19 cellular contexts compared by ENCODE assay signal in the genomic region with DNA sequence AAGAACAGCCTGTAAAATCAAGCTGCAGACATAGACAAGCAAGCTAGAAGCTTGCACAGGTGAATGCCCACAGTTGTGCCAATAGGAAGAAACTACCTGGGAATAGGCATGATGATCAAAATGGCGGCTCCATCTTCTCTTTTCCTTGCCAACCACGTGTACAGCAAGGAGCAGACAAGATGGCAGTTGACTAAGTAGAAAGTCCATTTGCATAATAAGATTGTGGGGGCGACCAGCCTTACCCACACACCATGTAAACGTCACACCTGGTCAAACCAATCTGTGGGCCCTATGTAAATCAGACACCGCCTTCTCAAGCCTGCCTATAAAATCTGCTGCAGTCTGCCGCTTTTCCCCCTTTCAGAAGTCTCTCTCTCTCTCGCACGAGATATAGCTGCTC. TPM values are rescaled to one million over a fixed set of nuclear protein-coding genes. Genes with fewer than 3 reads are reported as not detected.
DNase-seq lines count a peak whose midpoint lies in the region; ATAC-seq lines count a peak whose summit lies in the region.
"Had no signal": no experiment of that assay in that cellular context is flagged by ENCODE, and none has a peak within 500 bp of the region (broad histone marks: within the 10 kb centered on the region; RNA-seq: fewer than 3 reads in every experiment).

No MANE protein-coding gene starts in this region.

- H3K27me3 ChIP-seq in SJCRH30, result no peaks in the 10 kb centered on the region
- no peaks in the 10 kb centered on the region for H3K27me3 ChIP-seq in mesendoderm (ENCODE audit: insufficient read depth, low read length, poor library complexity)

- H3K79me1 ChIP-seq in mesendoderm (ENCODE audit: low read length), result no peaks in the 10 kb centered on the region

- no peak overlapping the region for H2BK15ac ChIP-seq in mesendoderm (replicated peaks; ENCODE audit: low read depth)

- H4K8ac ChIP-seq in mesendoderm (ENCODE audit: low read depth, low read length), result no peak overlapping the region

- H3K18ac ChIP-seq in mesendoderm (ENCODE audit: low read length), result no peak overlapping the region

- H3K9me3 ChIP-seq in SJCRH30 (replicated peaks), result no peaks in the 10 kb centered on the region

- H2BK120ac ChIP-seq in mesendoderm (ENCODE audit: low read depth, low read length), result no peak overlapping the region

- H3K4me3 ChIP-seq in SJCRH30 (no peak overlapping the region), mesendoderm (ENCODE audit: low read length) (no peak overlapping the region)

- no peak overlapping the region for H3K27ac ChIP-seq in SJCRH30
- no peak overlapping the region for H3K27ac ChIP-seq in mesendoderm (ENCODE audit: low read depth, low read length)

- no peak overlapping the region for H2BK5ac ChIP-seq in mesendoderm (ENCODE audit: low read length)

- H3K4me1 ChIP-seq in SJCRH30, result no peaks in the 10 kb centered on the region
- no peaks in the 10 kb centered on the region for H3K4me1 ChIP-seq in mesendoderm (ENCODE audit: control insufficient read depth, low read depth, low read length)

- DNase-seq in NCI-H2171 treated with DMSO at 0.1 percent for 48 hours (lab: John Stamatoyannopoulos, UW) (peak; percentile 6), NCI-H2171 (lab: John Stamatoyannopoulos, UW) (no peak), NAMALWA (ENCODE audit: low spot score) (peak; percentile 11), SJCRH30 (peak; percentile 10 to 21), mesendoderm (no peak), SHP77 (lab: John Stamatoyannopoulos, UW) (no peak)
- DNase-seq in activated CD4-positive, alpha-beta T cell treated with anti-CD3 and anti-CD28 coated beads for 4 hours, result no peak
- DNase-seq: 8988T; CD4-positive, alpha-beta memory T cell; Karpas-422; NCI-H1105; NCI-H2081; NCI-H524; SIG-M5 had no signal

- WGBS in mesendoderm (ENCODE audit: extremely low coverage, insufficient coverage, low lambda C conversion rate), result no CpG with 5 or more reads among the region's 8 CpGs

- H3K23ac ChIP-seq in mesendoderm (ENCODE audit: low read length), result no peak overlapping the region

- no peak overlapping the region for H3K4me2 ChIP-seq in mesendoderm (ENCODE audit: low read length)

- H3K36me3 ChIP-seq in SJCRH30 (no peaks in the 10 kb centered on the region), mesendoderm (ENCODE audit: control insufficient read depth, insufficient read depth, low read length) (no peaks in the 10 kb centered on the region)

- no peaks in the 10 kb centered on the region for H3K79me2 ChIP-seq in mesendoderm (ENCODE audit: control insufficient read depth, insufficient read depth, low read length)

- H3K56ac ChIP-seq in mesendoderm (ENCODE audit: low read length), result no peak overlapping the region

- no peak overlapping the region for H2AK5ac ChIP-seq in mesendoderm (ENCODE audit: low read length)

- H3K4ac ChIP-seq in mesendoderm (ENCODE audit: low read depth, low read length), result no peak overlapping the region

- H3K9ac ChIP-seq in mesendoderm (ENCODE audit: low read length), result no peak overlapping the region

- ATAC-seq in HG02610 (IDR thresholded peaks at IDR 0.05; ENCODE audit: unreplicated experiment), result no peak
- ATAC-seq: HepG2 had no signal

- H4K5ac ChIP-seq in mesendoderm (ENCODE audit: low read length), result no peak overlapping the region

RNA-seq across cellular contexts. Expression of a gene that starts 25.1 kb away (rescaled TPM):
- total RNA-seq in SJCRH30 (2014; rRNA removed; shearing (Covaris generic)), result not detected in 2 replicates
- under 0.01 TPM for polyA plus RNA-seq in mesendoderm (2013, experiment 1 of 2)
- polyA plus RNA-seq in mesendoderm (2013, experiment 2 of 2), result not detected
- total RNA-seq: CD4-positive, alpha-beta memory T cell; H1; HepG2; T-helper 1 cell treated with Interleukin-12 subunit alpha and Interleukin-12 subunit beta and Interleukin-4 antibody, amounts not matched to agents 30 ng/mL and 1 ng/mL, for 36 hours had no signal
- polyA plus RNA-seq: BJ; CD4-positive, alpha-beta memory T cell; HepG2 had no signal

RNA-seq across cellular contexts. Expression of a gene that starts 53.5 kb away (rescaled TPM):
- total RNA-seq in SJCRH30 (2014; rRNA removed; shearing (Covaris generic)), result 31.9 and 36.0 TPM in 2 replicates
- 38.3 TPM for polyA plus RNA-seq in mesendoderm (2013, experiment 1 of 2)
- 38.2 TPM for polyA plus RNA-seq in mesendoderm (2013, experiment 2 of 2)

Comparison
In these comparisons a context has a peak if more than half of its experiments do, and no peak if none do; other contexts are left out.
1. DNase-seq: peak in NCI-H2171 treated with DMSO at 0.1 percent for 48 hours (single experiment), NAMALWA (single experiment) and SJCRH30 (2 of 2); none in NCI-H2171 (single experiment), mesendoderm (single experiment), activated CD4-positive, alpha-beta T cell treated with anti-CD3 and anti-CD28 coated beads for 4 hours (0 of 2) and SHP77 (0 of 2).